1 cellular context compared by ENCODE assay signal in genomic region chr3:46545695-46546630, GRCh38.
A peak's percentile ranks its signal among the peaks of the same experiment; 100 is the strongest.
TF ChIP-seq lines count a peak whose summit lies in the region.

No MANE protein-coding gene starts in this region.

TF ChIP-seq in H1, 55 proteins besides CTCF, POLR2A, EP300 and RAD21:
- no peak for TF ChIP-seq KDM5A (IDR thresholded peaks at IDR 0.05; ENCODE audit: low read length)
- TF ChIP-seq, protein P1, sequence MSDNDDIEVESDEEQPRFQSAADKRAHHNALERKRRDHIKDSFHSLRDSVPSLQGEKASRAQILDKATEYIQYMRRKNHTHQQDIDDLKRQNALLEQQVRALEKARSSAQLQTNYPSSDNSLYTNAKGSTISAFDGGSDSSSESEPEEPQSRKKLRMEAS (IDR thresholded peaks at IDR 0.05): peak; percentile 36; the same call in 1 of the 2 replicates
- peak; percentile 96 for TF ChIP-seq TCF12 (IDR thresholded peaks at IDR 0.05; ENCODE audit: low read depth, low read length)
- peak; percentile 56 for TF ChIP-seq NANOG (IDR thresholded peaks at IDR 0.05; ENCODE audit: insufficient read depth, low read depth, low read length, poor library complexity, severe bottlenecking)
- TF ChIP-seq E2F6 (IDR thresholded peaks at IDR 0.05): peak; percentile 51; the same call in 1 of the 2 replicates
- TF ChIP-seq TBP (IDR thresholded peaks at IDR 0.05; ENCODE audit: low read depth, low read length): peak; percentile 41; the same call in 1 of the 2 replicates
- peak; percentile 46; the same call in 1 of the 2 replicates for TF ChIP-seq SP1 (IDR thresholded peaks at IDR 0.05; ENCODE audit: low read depth, low read length)
- TF ChIP-seq TEAD4 (IDR thresholded peaks at IDR 0.05; ENCODE audit: low read depth, low read length): peak; percentile 80
- TF ChIP-seq SAP30 (IDR thresholded peaks at IDR 0.05; ENCODE audit: insufficient read depth, insufficient replicate concordance, low read length): peak; percentile 63
- TF ChIP-seq JUND (IDR thresholded peaks at IDR 0.05; ENCODE audit: low read length): peak; percentile 37; the same call in 1 of the 2 replicates
- TF ChIP-seq, protein P2, sequence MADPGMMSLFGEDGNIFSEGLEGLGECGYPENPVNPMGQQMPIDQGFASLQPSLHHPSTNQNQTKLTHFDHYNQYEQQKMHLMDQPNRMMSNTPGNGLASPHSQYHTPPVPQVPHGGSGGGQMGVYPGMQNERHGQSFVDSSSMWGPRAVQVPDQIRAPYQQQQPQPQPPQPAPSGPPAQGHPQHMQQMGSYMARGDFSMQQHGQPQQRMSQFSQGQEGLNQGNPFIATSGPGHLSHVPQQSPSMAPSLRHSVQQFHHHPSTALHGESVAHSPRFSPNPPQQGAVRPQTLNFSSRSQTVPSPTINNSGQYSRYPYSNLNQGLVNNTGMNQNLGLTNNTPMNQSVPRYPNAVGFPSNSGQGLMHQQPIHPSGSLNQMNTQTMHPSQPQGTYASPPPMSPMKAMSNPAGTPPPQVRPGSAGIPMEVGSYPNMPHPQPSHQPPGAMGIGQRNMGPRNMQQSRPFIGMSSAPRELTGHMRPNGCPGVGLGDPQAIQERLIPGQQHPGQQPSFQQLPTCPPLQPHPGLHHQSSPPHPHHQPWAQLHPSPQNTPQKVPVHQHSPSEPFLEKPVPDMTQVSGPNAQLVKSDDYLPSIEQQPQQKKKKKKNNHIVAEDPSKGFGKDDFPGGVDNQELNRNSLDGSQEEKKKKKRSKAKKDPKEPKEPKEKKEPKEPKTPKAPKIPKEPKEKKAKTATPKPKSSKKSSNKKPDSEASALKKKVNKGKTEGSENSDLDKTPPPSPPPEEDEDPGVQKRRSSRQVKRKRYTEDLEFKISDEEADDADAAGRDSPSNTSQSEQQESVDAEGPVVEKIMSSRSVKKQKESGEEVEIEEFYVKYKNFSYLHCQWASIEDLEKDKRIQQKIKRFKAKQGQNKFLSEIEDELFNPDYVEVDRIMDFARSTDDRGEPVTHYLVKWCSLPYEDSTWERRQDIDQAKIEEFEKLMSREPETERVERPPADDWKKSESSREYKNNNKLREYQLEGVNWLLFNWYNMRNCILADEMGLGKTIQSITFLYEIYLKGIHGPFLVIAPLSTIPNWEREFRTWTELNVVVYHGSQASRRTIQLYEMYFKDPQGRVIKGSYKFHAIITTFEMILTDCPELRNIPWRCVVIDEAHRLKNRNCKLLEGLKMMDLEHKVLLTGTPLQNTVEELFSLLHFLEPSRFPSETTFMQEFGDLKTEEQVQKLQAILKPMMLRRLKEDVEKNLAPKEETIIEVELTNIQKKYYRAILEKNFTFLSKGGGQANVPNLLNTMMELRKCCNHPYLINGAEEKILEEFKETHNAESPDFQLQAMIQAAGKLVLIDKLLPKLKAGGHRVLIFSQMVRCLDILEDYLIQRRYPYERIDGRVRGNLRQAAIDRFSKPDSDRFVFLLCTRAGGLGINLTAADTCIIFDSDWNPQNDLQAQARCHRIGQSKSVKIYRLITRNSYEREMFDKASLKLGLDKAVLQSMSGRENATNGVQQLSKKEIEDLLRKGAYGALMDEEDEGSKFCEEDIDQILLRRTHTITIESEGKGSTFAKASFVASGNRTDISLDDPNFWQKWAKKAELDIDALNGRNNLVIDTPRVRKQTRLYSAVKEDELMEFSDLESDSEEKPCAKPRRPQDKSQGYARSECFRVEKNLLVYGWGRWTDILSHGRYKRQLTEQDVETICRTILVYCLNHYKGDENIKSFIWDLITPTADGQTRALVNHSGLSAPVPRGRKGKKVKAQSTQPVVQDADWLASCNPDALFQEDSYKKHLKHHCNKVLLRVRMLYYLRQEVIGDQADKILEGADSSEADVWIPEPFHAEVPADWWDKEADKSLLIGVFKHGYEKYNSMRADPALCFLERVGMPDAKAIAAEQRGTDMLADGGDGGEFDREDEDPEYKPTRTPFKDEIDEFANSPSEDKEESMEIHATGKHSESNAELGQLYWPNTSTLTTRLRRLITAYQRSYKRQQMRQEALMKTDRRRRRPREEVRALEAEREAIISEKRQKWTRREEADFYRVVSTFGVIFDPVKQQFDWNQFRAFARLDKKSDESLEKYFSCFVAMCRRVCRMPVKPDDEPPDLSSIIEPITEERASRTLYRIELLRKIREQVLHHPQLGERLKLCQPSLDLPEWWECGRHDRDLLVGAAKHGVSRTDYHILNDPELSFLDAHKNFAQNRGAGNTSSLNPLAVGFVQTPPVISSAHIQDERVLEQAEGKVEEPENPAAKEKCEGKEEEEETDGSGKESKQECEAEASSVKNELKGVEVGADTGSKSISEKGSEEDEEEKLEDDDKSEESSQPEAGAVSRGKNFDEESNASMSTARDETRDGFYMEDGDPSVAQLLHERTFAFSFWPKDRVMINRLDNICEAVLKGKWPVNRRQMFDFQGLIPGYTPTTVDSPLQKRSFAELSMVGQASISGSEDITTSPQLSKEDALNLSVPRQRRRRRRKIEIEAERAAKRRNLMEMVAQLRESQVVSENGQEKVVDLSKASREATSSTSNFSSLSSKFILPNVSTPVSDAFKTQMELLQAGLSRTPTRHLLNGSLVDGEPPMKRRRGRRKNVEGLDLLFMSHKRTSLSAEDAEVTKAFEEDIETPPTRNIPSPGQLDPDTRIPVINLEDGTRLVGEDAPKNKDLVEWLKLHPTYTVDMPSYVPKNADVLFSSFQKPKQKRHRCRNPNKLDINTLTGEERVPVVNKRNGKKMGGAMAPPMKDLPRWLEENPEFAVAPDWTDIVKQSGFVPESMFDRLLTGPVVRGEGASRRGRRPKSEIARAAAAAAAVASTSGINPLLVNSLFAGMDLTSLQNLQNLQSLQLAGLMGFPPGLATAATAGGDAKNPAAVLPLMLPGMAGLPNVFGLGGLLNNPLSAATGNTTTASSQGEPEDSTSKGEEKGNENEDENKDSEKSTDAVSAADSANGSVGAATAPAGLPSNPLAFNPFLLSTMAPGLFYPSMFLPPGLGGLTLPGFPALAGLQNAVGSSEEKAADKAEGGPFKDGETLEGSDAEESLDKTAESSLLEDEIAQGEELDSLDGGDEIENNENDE (IDR thresholded peaks at IDR 0.05; ENCODE audit: insufficient replicate concordance, low read length): no peak
- no peak for TF ChIP-seq RNF2 (IDR thresholded peaks at IDR 0.05; ENCODE audit: borderline replicate concordance, low read depth, low read length, missing control alignments, poor library complexity, severe bottlenecking)
- TF ChIP-seq SIN3A (conservative IDR thresholded peaks at IDR 0.05 in 1 of 2, IDR thresholded peaks at IDR 0.05 in 1 of 2; ENCODE audit: low read depth in 1 of 2, low read length in 2 of 2): peak; percentile 93 to 95
